Comparison of ENCODE assay signal across 1 cellular context in genomic region chr17:7241783-7242716, GRCh38.
TF ChIP-seq lines count a peak whose summit lies in the region.

Gene GABARAP, minus strand, starts transcription at chr17:7242449. Its CDS starts 119 bp downstream, at chr17:7242330.

TF ChIP-seq in H1, 55 proteins besides CTCF, POLR2A, EP300 and RAD21 (continued from another document):
- TF ChIP-seq HDAC2 (IDR thresholded peaks at IDR 0.05; ENCODE audit: borderline replicate concordance in 1 of 2, low read depth in 2 of 2, low read length in 2 of 2) (no peak), KDM1A (IDR thresholded peaks at IDR 0.05; ENCODE audit: borderline replicate concordance, low read length) (no peak), NANOG (IDR thresholded peaks at IDR 0.05; ENCODE audit: insufficient read depth, low read depth, low read length, poor library complexity, severe bottlenecking) (no peak), SP4 (IDR thresholded peaks at IDR 0.05; ENCODE audit: low read length) (no peak)
TF ChIP-seq in H1: peak in this region for 10.
